Comparison of ENCODE assay signal across 28 cellular contexts in genomic region chr13:73404581-73404980, GRCh38.
DNase-seq lines count a peak whose midpoint lies in the region; ATAC-seq, FAIRE-seq and TF ChIP-seq lines count a peak whose summit lies in the region.
"Had no signal": no experiment of that assay in that cellular context is flagged by ENCODE, and none has a peak within 500 bp of the region (broad histone marks: within the 10 kb centered on the region; RNA-seq: fewer than 3 reads in every experiment).

No MANE protein-coding gene starts in this region.

- H3K4me1 Mint-ChIP-seq in T-helper 17 cell, result no peaks in the 10 kb centered on the region
- H3K4me1 Mint-ChIP-seq: CD14-positive monocyte; CD4-positive, alpha-beta memory T cell; CD4-positive, CD25-positive, alpha-beta regulatory T cell; CD8-positive, alpha-beta memory T cell had no signal

- H3K27me3 Mint-ChIP-seq in T-helper 17 cell, result no peaks in the 10 kb centered on the region
- H3K27me3 Mint-ChIP-seq: CD4-positive, alpha-beta memory T cell; CD4-positive, CD25-positive, alpha-beta regulatory T cell had no signal

- H3K9me3 ChIP-seq in colonic mucosa (no peaks in the 10 kb centered on the region), mucosa of descending colon (no peaks in the 10 kb centered on the region), small intestine (ENCODE audit: control insufficient read depth, low read depth) (no peaks in the 10 kb centered on the region), T-helper 17 cell (ENCODE audit: control insufficient read depth, low read length, poor library complexity, severe bottlenecking) (no peaks in the 10 kb centered on the region), left lung (no peaks in the 10 kb centered on the region)
- H3K9me3 ChIP-seq: BE2C, BLaER1 had no signal

- WGBS in small intestine, 3 donors, result 14 to 19% (median 17%) methylated on average over 2 of the region's 2 CpGs

- H3K36me3 ChIP-seq in colonic mucosa (no peaks in the 10 kb centered on the region), mucosa of descending colon (ENCODE audit: low read depth) (no peaks in the 10 kb centered on the region), small intestine (ENCODE audit: control insufficient read depth in 2 of 2, insufficient read depth in 2 of 2, low read length in 2 of 2) (no peaks in the 10 kb centered on the region), left lung (no peaks in the 10 kb centered on the region)
- H3K36me3 ChIP-seq: BE2C, BLaER1 had no signal

- H3K4me3 ChIP-seq in colonic mucosa (no peak overlapping the region), mucosa of descending colon (no peak overlapping the region), small intestine (ENCODE audit: low read depth in 1 of 2, low read length in 2 of 2) (no peak overlapping the region), left lung (no peak overlapping the region)
- H3K4me3 ChIP-seq: BLaER1, GM12878 had no signal

- DNase-seq in colonic mucosa, result no peak
- DNase-seq in foreskin keratinocyte, result no peak
- DNase-seq in mucosa of descending colon, result no peak
- peak; percentile 39 for DNase-seq in small intestine
- no peak for DNase-seq in T-helper 17 cell
- no peak for DNase-seq in left lung
- no peak for DNase-seq in NCI-H1092 (lab: John Stamatoyannopoulos, UW)
- DNase-seq: 8988T; ACHN; BE2C; C1 segment of cervical spinal cord; CD4-positive, alpha-beta memory T cell; CD4-positive, CD25-positive, alpha-beta regulatory T cell; CD8-positive, alpha-beta memory T cell; COR-L47; DMS 273 treated with DMSO at 0.1 percent for 48 hours; DMS153; DMS53; DMS79; DND-41; EL; GDM1 had no signal

- no peak overlapping the region for H3K9ac ChIP-seq in colonic mucosa (ENCODE audit: low read depth in 2 of 2, low read length in 2 of 2)
- H3K9ac ChIP-seq: BLaER1 had no signal

- no peak overlapping the region for H3K27ac Mint-ChIP-seq in T-helper 17 cell
- H3K27ac Mint-ChIP-seq: CD14-positive monocyte; CD8-positive, alpha-beta memory T cell had no signal

- H3K4me1 ChIP-seq in colonic mucosa (no peaks in the 10 kb centered on the region), foreskin keratinocyte (peaks cover 21% of the 10 kb centered on the region), mucosa of descending colon (ENCODE audit: low read depth) (no peaks in the 10 kb centered on the region), small intestine (ENCODE audit: control insufficient read depth in 2 of 2, insufficient read depth in 1 of 2, low read depth in 1 of 2, low read length in 1 of 2) (peaks cover 5 to 14% of the 10 kb centered on the region in 2 donors), left lung (no peaks in the 10 kb centered on the region)
- H3K4me1 ChIP-seq: BE2C, BLaER1 had no signal

- TF ChIP-seq CTCF in colonic mucosa (IDR thresholded peaks at IDR 0.05), result no peak
- TF ChIP-seq CTCF in foreskin keratinocyte (conservative IDR thresholded peaks at IDR 0.05), result no peak
- TF ChIP-seq CTCF in mucosa of descending colon (IDR thresholded peaks at IDR 0.05), result no peak
- TF ChIP-seq CTCF in left lung (IDR thresholded peaks at IDR 0.05), result no peak

- H3K27me3 ChIP-seq in colonic mucosa, result no peaks in the 10 kb centered on the region
- H3K27me3 ChIP-seq in foreskin keratinocyte, result no peaks in the 10 kb centered on the region
- no peaks in the 10 kb centered on the region for H3K27me3 ChIP-seq in small intestine (ENCODE audit: control insufficient read depth in 2 of 2, insufficient read depth in 2 of 2, low read length in 2 of 2)
- H3K27me3 ChIP-seq in left lung, result no peaks in the 10 kb centered on the region
- H3K27me3 ChIP-seq: BE2C, BLaER1 had no signal

- intact Hi-C loops in colonic mucosa (cut with DNase I) (loop anchor here (10.0 kb wide), 1 partner anchor 270 kb away; no protein-coding TSS in a partner anchor), mucosa of descending colon (cut with DNase I, micrococcal nuclease) (loop anchor here in 1 of 2 donors (10.0 kb wide), 1 partner anchor 300 kb away; no protein-coding TSS in a partner anchor), left lung (cut with DNase I) (no loop called here)

- H3K36me3 Mint-ChIP-seq in T-helper 17 cell (ENCODE audit: low read depth), result no peaks in the 10 kb centered on the region
- H3K36me3 Mint-ChIP-seq: CD14-positive monocyte; CD4-positive, alpha-beta memory T cell; CD4-positive, CD25-positive, alpha-beta regulatory T cell had no signal

- H3K4me3 Mint-ChIP-seq in T-helper 17 cell, result no peak overlapping the region
- H3K4me3 Mint-ChIP-seq: CD14-positive monocyte; CD4-positive, alpha-beta memory T cell; CD4-positive, CD25-positive, alpha-beta regulatory T cell; CD8-positive, alpha-beta memory T cell had no signal

- no peak for FAIRE-seq in small intestine (lab: Jason Lieb, UNC)
- FAIRE-seq: A204.1, GM12878, GM12892, GM19239 had no signal

- ATAC-seq in foreskin keratinocyte (no peak), mucosa of descending colon (peak; percentile 46), T-helper 17 cell (no peak), left lung (no peak)
- ATAC-seq: GM12878 had no signal

- H3K27ac ChIP-seq in colonic mucosa, result peak overlapping the region; percentile 8
- H3K27ac ChIP-seq in foreskin keratinocyte, result peak overlapping the region; percentile 45
- H3K27ac ChIP-seq in small intestine (ENCODE audit: low read depth in 1 of 2, low read length in 1 of 2), result no peak overlapping the region
- H3K27ac ChIP-seq in left lung, result no peak overlapping the region
- H3K27ac ChIP-seq: BLaER1 had no signal

Comparison
In these comparisons a context has a peak if more than half of its experiments do, and no peak if none do; other contexts are left out.
1. H3K27ac ChIP-seq: peak in colonic mucosa (single experiment) and foreskin keratinocyte (single experiment); none in small intestine (0 of 2) and left lung (0 of 2).